Comparison of ENCODE assay signal across 27 cellular contexts in genomic region chr11:1345752-1346513, GRCh38. TPM values are rescaled to one million over a fixed set of nuclear protein-coding genes. Genes with fewer than 3 reads are reported as not detected.
DNase-seq lines count a peak whose midpoint lies in the region; ATAC-seq and TF ChIP-seq lines count a peak whose summit lies in the region.
"Had no signal": no experiment of that assay in that cellular context is flagged by ENCODE, and none has a peak within 500 bp of the region (broad histone marks: within the 10 kb centered on the region; RNA-seq: fewer than 3 reads in every experiment).

No MANE protein-coding gene starts in this region.

- no peak overlapping the region for H3K27ac Mint-ChIP-seq in MCF 10A (ENCODE audit: low read depth, unreplicated experiment)
- H3K27ac Mint-ChIP-seq: activated naive CD4-positive, alpha-beta T cell treated with anti-CD3 and anti-CD28 coated beads, Interleukin-2, amount 50 U/mL, for 72 hours; stimulated activated naive CD8-positive, alpha-beta T cell treated with anti-CD3 and anti-CD28 coated beads, Interleukin-15, Interleukin-2, amounts not matched to agents 100 ng/mL and 50 ng/mL, for 24 hours had no signal

- no peaks in the 10 kb centered on the region for H3K4me1 Mint-ChIP-seq in activated T-cell treated with anti-CD3 and anti-CD28 coated beads, Interleukin-2, amount 50 U/mL, for 4 hours (ENCODE audit: low read depth)
- no peaks in the 10 kb centered on the region for H3K4me1 Mint-ChIP-seq in MCF 10A (ENCODE audit: insufficient read depth, unreplicated experiment)
- H3K4me1 Mint-ChIP-seq: nephron had no signal

- TF ChIP-seq POLR2A in stomach (IDR thresholded peaks at IDR 0.05), result no peak
- TF ChIP-seq POLR2A in erythroblast (IDR thresholded peaks at IDR 0.05; ENCODE audit: low read length), result no peak

- 84 to 90% (median 87%) methylated on average over 20 to 26 of the region's 26 CpGs for WGBS in stomach, 5 donors

- no peak overlapping the region for H3K4me3 Mint-ChIP-seq in activated T-cell treated with anti-CD3 and anti-CD28 coated beads, Interleukin-2, amount 50 U/mL, for 4 hours
- H3K4me3 Mint-ChIP-seq in MCF 10A (ENCODE audit: unreplicated experiment), result no peak overlapping the region
- H3K4me3 Mint-ChIP-seq: nephron; stimulated activated naive CD8-positive, alpha-beta T cell treated with anti-CD3 and anti-CD28 coated beads, Interleukin-15, Interleukin-2, amounts not matched to agents 100 ng/mL and 50 ng/mL, for 24 hours had no signal

- no peaks in the 10 kb centered on the region for H3K9me3 ChIP-seq in stomach
- H3K9me3 ChIP-seq: A549, BE2C, Caco-2, prostate gland, tibial nerve had no signal

- peak; percentile 31 to 54 for ATAC-seq in activated T-cell treated with anti-CD3 and anti-CD28 coated beads, Interleukin-2, amount 50 U/mL, for 4 hours
- ATAC-seq: A549, left ventricle myocardium superior had no signal

- TF ChIP-seq EP300 in stomach (IDR thresholded peaks at IDR 0.05), result no peak

- no peaks in the 10 kb centered on the region for H3K9me3 Mint-ChIP-seq in activated T-cell treated with anti-CD3 and anti-CD28 coated beads, Interleukin-2, amount 50 U/mL, for 4 hours
- H3K9me3 Mint-ChIP-seq in MCF 10A (ENCODE audit: unreplicated experiment), result no peaks in the 10 kb centered on the region
- H3K9me3 Mint-ChIP-seq: activated naive CD4-positive, alpha-beta T cell treated with anti-CD3 and anti-CD28 coated beads, Interleukin-2, amount 50 U/mL, for 72 hours; nephron; stimulated activated naive CD8-positive, alpha-beta T cell treated with anti-CD3 and anti-CD28 coated beads, Interleukin-15, Interleukin-2, amounts not matched to agents 100 ng/mL and 50 ng/mL, for 24 hours had no signal

- CTCF ChIA-PET in MCF 10A (lab: Yijun Ruan, JAX), result no interaction called here

- POLR2A ChIA-PET in MCF 10A (lab: Yijun Ruan, JAX), result interaction anchor here (0.5 kb wide), 1 partner anchor 393 kb away, joined by 3 read pairs; no protein-coding TSS in a partner anchor

- H3K27me3 Mint-ChIP-seq in activated T-cell treated with anti-CD3 and anti-CD28 coated beads, Interleukin-2, amount 50 U/mL, for 4 hours (ENCODE audit: low read depth), result no peaks in the 10 kb centered on the region
- H3K27me3 Mint-ChIP-seq in MCF 10A (ENCODE audit: insufficient read depth, unreplicated experiment), result peaks cover 22% of the 10 kb centered on the region
- H3K27me3 Mint-ChIP-seq: stimulated activated naive CD8-positive, alpha-beta T cell treated with anti-CD3 and anti-CD28 coated beads, Interleukin-15, Interleukin-2, amounts not matched to agents 100 ng/mL and 50 ng/mL, for 24 hours had no signal

- no peak overlapping the region for H3K27ac ChIP-seq in stomach
- H3K27ac ChIP-seq: A549, GM23248, prostate gland, SK-N-MC, tibial nerve had no signal

- H3K4me3 ChIP-seq in stomach, result no peak overlapping the region
- H3K4me3 ChIP-seq: A549, GM23248, prostate gland, SK-N-MC, tibial nerve had no signal

- no peak for DNase-seq in activated T-cell treated with anti-CD3 and anti-CD28 coated beads, Interleukin-2, amount 50 U/mL, for 4 hours
- DNase-seq in activated T-cell treated with anti-CD3 and anti-CD28 coated beads for 4 hours (no peak), SIG-M5 (lab: John Stamatoyannopoulos, UW) (peak; percentile 4), mesenteric fat pad (ENCODE audit: low spot score) (peak; percentile 77), stomach (peak; percentile 17), MCF 10A (ENCODE audit: unreplicated experiment) (no peak), erythroblast (lab: John Stamatoyannopoulos, UW) (no peak), A172 (ENCODE audit: low spot score) (no peak)
- DNase-seq: activated CD4-positive, alpha-beta T cell treated with anti-CD3 and anti-CD28 coated beads, Interleukin-2, amount 50 U/mL, for 4 hours; BE2C; effector CD4-positive, alpha-beta T cell; foreskin fibroblast; GM23248; left ventricle myocardium superior; NCI-H1417 treated with DMSO at 0.1 percent for 48 hours; NCI-H510A; NK-92 treated with Interleukin-12 subunit alpha and Interleukin-12 subunit beta, amount 100 ng/mL, for 24 hours; stimulated activated CD4-positive, alpha-beta T cell treated with anti-CD3 and anti-CD28 coated beads, Interleukin-2, amount 100 ng/mL, for 24 hours had no signal

- no peaks in the 10 kb centered on the region for H3K36me3 ChIP-seq in stomach
- H3K36me3 ChIP-seq: BE2C, prostate gland, tibial nerve had no signal

- H3K4me1 ChIP-seq in stomach, result peaks cover 0 to 6% (median 2%) of the 10 kb centered on the region in 4 donors
- H3K4me1 ChIP-seq: A549, BE2C, Caco-2, prostate gland had no signal

- no peaks in the 10 kb centered on the region for H3K36me3 Mint-ChIP-seq in activated T-cell treated with anti-CD3 and anti-CD28 coated beads, Interleukin-2, amount 50 U/mL, for 4 hours (ENCODE audit: insufficient read depth)
- no peaks in the 10 kb centered on the region for H3K36me3 Mint-ChIP-seq in MCF 10A (ENCODE audit: insufficient read depth, unreplicated experiment)
- H3K36me3 Mint-ChIP-seq: activated naive CD4-positive, alpha-beta T cell treated with anti-CD3 and anti-CD28 coated beads, Interleukin-2, amount 50 U/mL, for 72 hours had no signal

- BruUV-seq in MCF 10A (replicated peaks; lab: Mats Ljungman, UMichigan), result no TSS peak

- H3K27me3 ChIP-seq in stomach, result peaks cover 0 to 18% (median 18%) of the 10 kb centered on the region in 3 donors
- H3K27me3 ChIP-seq: BE2C had no signal

- intact Hi-C loops in stomach (cut with DNase I; ENCODE audit: low total_unique reads) (no loop called here), MCF 10A (cut with micrococcal nuclease) (no loop called here)

- TF ChIP-seq CTCF in stomach (IDR thresholded peaks at IDR 0.05) (no peak), MCF 10A (IDR thresholded peaks at IDR 0.05; ENCODE audit: unreplicated experiment) (no peak)

RNA-seq across cellular contexts. Expression of gene TOLLIP, which starts 36.5 kb away (rescaled TPM):
- 10 to 100 TPM; 38.0 to 45.9 (median 44.3) TPM for total RNA-seq in activated T-cell treated with anti-CD3 and anti-CD28 coated beads, Interleukin-2, amount 50 U/mL, for 4 hours
- 63.6 TPM for total RNA-seq in mesenteric fat pad
- 100 to 1,000 TPM in 1 of 5 donors, 10 to 100 TPM in 4; 14.9 to 119 (median 55.4) TPM for total RNA-seq in stomach
- 10 to 100 TPM; 23.9 to 29.3 (median 26.9) TPM for polyA plus RNA-seq in stomach
- 58.5 and 58.8 TPM in 2 replicates for total RNA-seq in MCF 10A (2022)
- 24.4 and 26.6 TPM in 2 replicates for total RNA-seq in A172 (2014; rRNA removed; shearing (Covaris generic))

RNA-seq across cellular contexts. Expression of gene BRSK2, which starts 43.8 kb away (rescaled TPM):
- total RNA-seq in activated T-cell treated with anti-CD3 and anti-CD28 coated beads, Interleukin-2, amount 50 U/mL, for 4 hours, result under 1 TPM; 0.53 to 0.94 (median 0.76) TPM
- total RNA-seq in mesenteric fat pad (1.4 TPM), stomach (1 to 10 TPM in 2 of 5 donors, not detected in 3; 1.8 TPM), MCF 10A (2022) (0.34 and 0.44 TPM in 2 replicates)
- polyA plus RNA-seq in stomach, result 1 to 10 TPM; 1.8 to 6.9 (median 3.2) TPM
- total RNA-seq in A172 (2014; rRNA removed; shearing (Covaris generic)), result 8.6 and 13.0 TPM in 2 replicates
- total RNA-seq: T-helper 2 cell treated with Interferon-gamma antibody and Interleukin-4, amounts not matched to agents 100 ng/mL and 5 ng/mL, for 36 hours had no signal
- polyA plus RNA-seq: GM23248 had no signal

Comparison
In these comparisons a context has a peak if more than half of its experiments do, and no peak if none do; other contexts are left out.
1. DNase-seq: peak in SIG-M5 (single experiment), mesenteric fat pad (single experiment) and stomach (single experiment); none in activated T-cell treated with anti-CD3 and anti-CD28 coated beads, Interleukin-2, amount 50 U/mL, for 4 hours (single experiment), activated T-cell treated with anti-CD3 and anti-CD28 coated beads for 4 hours (single experiment), MCF 10A (single experiment), erythroblast (0 of 2) and A172 (single experiment).